Comparison of ENCODE assay signal across 23 cellular contexts in the genomic region with DNA sequence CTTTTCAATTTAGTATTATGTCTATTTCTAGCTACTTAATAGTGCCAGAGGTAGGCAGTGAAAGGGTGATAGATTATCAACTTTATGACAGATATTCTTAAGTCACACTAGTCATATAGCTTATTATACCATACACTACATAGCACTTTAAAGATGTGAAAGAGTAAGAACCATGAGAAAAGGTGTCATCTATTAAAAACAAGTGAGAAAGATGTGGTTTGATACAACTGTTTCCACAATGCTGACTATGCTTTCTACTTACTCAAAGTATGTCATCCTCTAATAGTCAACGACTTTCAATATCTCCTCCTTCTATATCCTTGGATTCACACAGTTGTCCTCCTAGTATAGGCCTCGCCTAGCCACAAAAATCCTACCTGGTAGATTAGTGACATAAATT.
"Had no signal": no experiment of that assay in that cellular context is flagged by ENCODE, and none has a peak within 500 bp of the region (broad histone marks: within the 10 kb centered on the region; RNA-seq: fewer than 3 reads in every experiment).

No MANE protein-coding gene starts in this region.

- ATAC-seq: Panc1, PC-3 had no signal

- H3K27ac ChIP-seq: KMS-11, RWPE1 had no signal

- H3K9me3 ChIP-seq: SK-N-SH had no signal

- DNase-seq: IMR-90; Kasumi-1; MV-4-11; NCI-H1048; NCI-H1105; NCI-H1417; NCI-H1436 treated with DMSO at 0.1 percent for 48 hours; NCI-H1694; NCI-H187 treated with DMSO at 0.1 percent for 48 hours; NCI-H2029 treated with DMSO at 0.1 percent for 48 hours; NCI-H2107; NCI-H2227 treated with DMSO at 0.1 percent for 48 hours; NCI-H524; NCI-H526 treated with DMSO at 0.1 percent for 48 hours; NCI-H748 treated with DMSO at 0.1 percent for 48 hours; NK-92 treated with Interleukin-12 subunit alpha and Interleukin-12 subunit beta, amount 100 ng/mL, for 24 hours; PC-3; SHP77; SK-N-SH; SW 1271 had no signal

- H3K4me2 ChIP-seq: KMS-11, SK-N-SH had no signal

- H3K9ac ChIP-seq: KMS-11, SK-N-SH had no signal
